Comparison of ENCODE assay signal across 8 cellular contexts in the genomic region with DNA sequence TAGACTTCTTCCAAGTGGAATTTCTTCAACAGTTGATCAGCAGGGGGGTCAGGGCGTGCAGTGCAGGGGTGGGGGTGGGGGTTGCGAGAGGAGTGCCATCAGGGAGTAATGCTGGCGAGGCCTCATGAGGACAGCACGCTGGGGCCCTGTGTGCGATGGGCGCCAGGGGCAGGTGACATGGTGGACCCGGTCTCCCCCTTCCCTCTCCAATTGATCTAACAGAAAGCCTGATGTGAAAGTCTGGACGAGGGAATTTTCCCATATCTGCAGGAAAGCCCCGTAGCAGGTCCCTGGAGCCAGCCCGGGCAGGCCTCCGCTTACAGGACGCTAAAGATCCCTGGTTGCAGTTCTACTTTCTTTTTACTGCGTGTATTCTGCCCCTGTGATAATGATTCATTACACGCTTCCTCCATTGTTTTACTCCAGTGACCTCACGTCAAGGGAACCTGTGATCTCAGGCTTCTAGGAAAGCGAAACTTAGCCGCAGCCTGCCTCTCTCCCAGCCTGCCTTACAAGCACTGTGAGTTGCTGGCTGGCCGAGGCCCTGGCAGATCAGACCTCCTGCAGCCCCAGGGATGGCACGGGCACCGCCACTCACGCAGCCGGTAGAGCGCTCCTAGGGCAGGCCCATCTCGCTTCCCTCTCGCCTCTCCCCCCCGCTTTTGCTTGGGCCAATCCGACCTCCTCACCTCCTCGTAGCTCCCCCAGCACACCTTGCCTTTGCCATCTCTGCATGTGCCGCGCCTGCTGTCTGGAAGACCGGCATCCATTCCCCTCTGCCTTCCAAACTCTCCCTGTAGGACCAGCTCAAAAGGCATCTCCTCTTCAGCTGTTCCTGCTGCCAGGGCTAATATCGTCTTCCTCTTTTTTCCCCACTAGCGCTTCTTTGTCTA. TPM values are rescaled to one million over a fixed set of nuclear protein-coding genes. Genes with fewer than 3 reads are reported as not detected.
DNase-seq lines count a peak whose midpoint lies in the region; ATAC-seq and TF ChIP-seq lines count a peak whose summit lies in the region.

No MANE protein-coding gene starts in this region.

- intact Hi-C loops in heart right ventricle (cut with DNase I) (no loop called here), aorta (cut with DNase I) (no loop called here)

- H3K9me3 ChIP-seq in heart right ventricle: peaks cover 0 to 6% (median 0%) of the 10 kb centered on the region in 11 donors
- no peaks in the 10 kb centered on the region for H3K9me3 ChIP-seq in aorta (ENCODE audit: control insufficient read depth, low read length)

- H3K36me3 ChIP-seq in heart right ventricle: no peaks in the 10 kb centered on the region
- H3K36me3 ChIP-seq in aorta (ENCODE audit: control insufficient read depth in 1 of 2, insufficient read depth in 2 of 2, low read length in 1 of 2): no peaks in the 10 kb centered on the region

- H3K9me3 Mint-ChIP-seq in activated naive CD4-positive, alpha-beta T cell treated with anti-CD3 and anti-CD28 coated beads, Interleukin-2, amount 50 U/mL, for 72 hours: peaks cover 0 to 9% of the 10 kb centered on the region in 2 donors

- H3K4me1 ChIP-seq in heart right ventricle (peaks cover 0 to 30% (median 8%) of the 10 kb centered on the region in 9 donors), aorta (ENCODE audit: control insufficient read depth in 1 of 2, insufficient read depth in 2 of 2, low read length in 2 of 2) (no peaks in the 10 kb centered on the region)

- peaks cover 11 to 39% of the 10 kb centered on the region in 2 donors for H3K36me3 Mint-ChIP-seq in activated naive CD4-positive, alpha-beta T cell treated with anti-CD3 and anti-CD28 coated beads, Interleukin-2, amount 50 U/mL, for 72 hours

- 22 to 26% methylated on average over 33 of the region's 33 CpGs for WGBS in heart right ventricle, 2 donors
- 19 to 20% methylated on average over 33 of the region's 33 CpGs for WGBS in aorta, 2 donors

- ATAC-seq in HG03432 (IDR thresholded peaks at IDR 0.05; ENCODE audit: unreplicated experiment): peak; percentile 90
- ATAC-seq in activated naive CD4-positive, alpha-beta T cell treated with anti-CD3 and anti-CD28 coated beads, Interleukin-2, amount 50 U/mL, for 72 hours: peak; percentile 95
- peak; percentile 90 to 96 (median 95) for ATAC-seq in heart right ventricle
- ATAC-seq in aorta (ENCODE audit: low FRiP score): peak; percentile 89

- H3K4me3 ChIP-seq in heart right ventricle (peak overlapping the region; percentile 34 to 65 (median 54)), retinal pigment epithelial cell (ENCODE audit: low read length) (peak overlapping the region; percentile 20), aorta (ENCODE audit: low read length in 2 of 2) (peak overlapping the region; percentile 11 to 16)

- H3K27ac ChIP-seq in heart right ventricle (peak overlapping the region; percentile 57 to 97 (median 88)), aorta (ENCODE audit: low read depth in 1 of 2, low read length in 2 of 2) (peak overlapping the region in 1 of 2 donors; percentile 28)

- TF ChIP-seq CTCF in heart right ventricle (IDR thresholded peaks at IDR 0.05) (no peak), retinal pigment epithelial cell (conservative IDR thresholded peaks at IDR 0.05; ENCODE audit: low read depth, low read length) (no peak)

- H3K27me3 ChIP-seq in heart right ventricle (no peaks in the 10 kb centered on the region), aorta (ENCODE audit: control insufficient read depth in 1 of 2, insufficient read depth in 2 of 2, low read length in 1 of 2) (no peaks in the 10 kb centered on the region)

- peak; percentile 68 for DNase-seq in Ammon's horn (ENCODE audit: low spot score)
- DNase-seq in GM19238 (ENCODE audit: insufficient read length, low spot score): peak; percentile 64
- DNase-seq in SIG-M5 treated with dmso at 0.1 percent for 504 hours (lab: John Stamatoyannopoulos, UW; ENCODE audit: unreplicated experiment): peak; percentile 47
- DNase-seq in activated naive CD4-positive, alpha-beta T cell treated with anti-CD3 and anti-CD28 coated beads, Interleukin-2, amount 50 U/mL, for 72 hours (ENCODE audit: low spot score in 2 of 2): peak; percentile 85 to 92
- peak; percentile 69 to 81 for DNase-seq in heart right ventricle
- DNase-seq in retinal pigment epithelial cell (ENCODE audit: low read depth): peak; percentile 54
- peak; percentile 85 to 86 for DNase-seq in aorta

- peak overlapping the region; percentile 99 to 100 for H3K27ac Mint-ChIP-seq in activated naive CD4-positive, alpha-beta T cell treated with anti-CD3 and anti-CD28 coated beads, Interleukin-2, amount 50 U/mL, for 72 hours

RNA-seq across cellular contexts. Expression of gene NEURL3, which starts 19.2 kb away (rescaled TPM):
- total RNA-seq in activated naive CD4-positive, alpha-beta T cell treated with anti-CD3 and anti-CD28 coated beads, Interleukin-2, amount 50 U/mL, for 72 hours: 1 to 10 TPM in 1 of 2 donors, under 1 TPM in 1; 0.14 to 2.2 TPM
- total RNA-seq in heart right ventricle (under 1 TPM in 2 of 10 donors, not detected in 8; 0.37 to 0.67 TPM), aorta (under 1 TPM in 1 of 2 donors, not detected in 1; 0.33 TPM)
- polyA plus RNA-seq in heart right ventricle (under 1 TPM; 0.06 to 0.22 TPM), aorta (under 1 TPM in 1 of 2 donors, not detected in 1; 0.75 TPM)

RNA-seq across cellular contexts. Expression of gene ARID5A, which starts 50.6 kb away (rescaled TPM):
- total RNA-seq in activated naive CD4-positive, alpha-beta T cell treated with anti-CD3 and anti-CD28 coated beads, Interleukin-2, amount 50 U/mL, for 72 hours: 100 to 1,000 TPM in 1 of 2 donors, 10 to 100 TPM in 1; 51.5 to 348 TPM
- total RNA-seq in heart right ventricle: 100 to 1,000 TPM in 1 of 10 donors, 10 to 100 TPM in 9; 12.0 to 121 (median 43.5) TPM
- 10 to 100 TPM; 35.0 to 42.9 TPM for polyA plus RNA-seq in heart right ventricle
- total RNA-seq in aorta: 100 to 1,000 TPM; 107 to 257 TPM
- 100 to 1,000 TPM in 1 of 2 donors, 10 to 100 TPM in 1; 51.5 to 264 TPM for polyA plus RNA-seq in aorta
